8 cellular contexts compared by ENCODE assay signal in genomic region chrX:12975670-12975965, GRCh38. TPM values are rescaled to one million over a fixed set of nuclear protein-coding genes. Genes with fewer than 3 reads are reported as not detected.
DNase-seq lines count a peak whose midpoint lies in the region; ATAC-seq, FAIRE-seq and TF ChIP-seq lines count a peak whose summit lies in the region.

No MANE protein-coding gene starts in this region.

- H3K27me3 ChIP-seq in Panc1 (ENCODE audit: control insufficient read depth, insufficient read depth, low read length) (no peaks in the 10 kb centered on the region), esophagus squamous epithelium (peaks cover 0 to 7% (median 0%) of the 10 kb centered on the region in 4 donors), ovary (no peaks in the 10 kb centered on the region)

- POLR2A ChIA-PET in Panc1 (lab: Charles Lee) = interaction anchor here (0.7 kb wide), 1 partner anchor 229 kb away, joined by 3 read pairs; no protein-coding TSS in a partner anchor

- no peaks in the 10 kb centered on the region for H3K9me3 ChIP-seq in Panc1 (ENCODE audit: control insufficient read depth, insufficient read depth, low read depth, low read length)
- H3K9me3 ChIP-seq in esophagus squamous epithelium = no peaks in the 10 kb centered on the region
- no peaks in the 10 kb centered on the region for H3K9me3 ChIP-seq in ovary

- WGBS in esophagus squamous epithelium, 2 donors = no CpG with 5 or more reads among the region's 26 CpGs
- 17 to 29% (median 29%) methylated on average over 26 of the region's 26 CpGs for WGBS in ovary, 3 donors

- no peak for TF ChIP-seq POLR2A in esophagus squamous epithelium (IDR thresholded peaks at IDR 0.05)
- no peak for TF ChIP-seq POLR2A in ovary (IDR thresholded peaks at IDR 0.05)
- TF ChIP-seq POLR2A in H54 (IDR thresholded peaks at IDR 0.05; ENCODE audit: low read depth, low read length) = no peak

- in situ Hi-C loops in Panc1 (cut with HindIII; ENCODE audit: low pct_unique_long_range_greater_than_20kb, low sequenced_read_pairs) = no loop called here

- H3K27ac ChIP-seq in Panc1 (ENCODE audit: low read length) (peak overlapping the region; percentile 85), esophagus squamous epithelium (peak overlapping the region; percentile 91 to 96 (median 94)), ovary (peak overlapping the region; percentile 84 to 90)

- DNase-seq in GM12864 (ENCODE audit: low read depth) = no peak
- no peak for DNase-seq in Panc1 (ENCODE audit: low read depth, low spot score)
- DNase-seq in esophagus squamous epithelium (lab: John Stamatoyannopoulos, UW) = no peak
- DNase-seq in ovary = peak in 1 of 5 donors; percentile 38
- DNase-seq in frontal cortex (ENCODE audit: low spot score in 2 of 2) = no peak
- no peak for DNase-seq in NCI-H524 (lab: John Stamatoyannopoulos, UW)
- DNase-seq in H54 (ENCODE audit: insufficient read length, low spot score) = no peak

- H3K4me1 ChIP-seq in Panc1 (ENCODE audit: control insufficient read depth, insufficient read depth, low read length) (peaks cover 12% of the 10 kb centered on the region), esophagus squamous epithelium (peaks cover 0 to 15% (median 0%) of the 10 kb centered on the region in 3 donors), ovary (ENCODE audit: insufficient read depth) (peaks cover 1% of the 10 kb centered on the region)

- H3K4me3 ChIP-seq in GM12864 (ENCODE audit: low read depth, low read length) (peak overlapping the region; percentile 88), Panc1 (ENCODE audit: low read depth in 2 of 2, low read length in 2 of 2) (peak overlapping the region; percentile 68 to 80), esophagus squamous epithelium (peak overlapping the region; percentile 62 to 74 (median 69)), ovary (peak overlapping the region; percentile 54)

- BruUV-seq in Panc1 (replicated peaks; lab: Mats Ljungman, UMichigan) = TSS peak; percentile 88

- no peak for TF ChIP-seq CTCF in GM12864 (IDR thresholded peaks at IDR 0.05; ENCODE audit: low read depth, low read length, missing control alignments)
- no peak for TF ChIP-seq CTCF in Panc1 (IDR thresholded peaks at IDR 0.05)
- no peak for TF ChIP-seq CTCF in esophagus squamous epithelium (IDR thresholded peaks at IDR 0.05)
- no peak for TF ChIP-seq CTCF in ovary (IDR thresholded peaks at IDR 0.05)

- FAIRE-seq in frontal cortex (lab: Jason Lieb, UNC) (no peak), H54 (lab: Jason Lieb, UNC) (no peak)

- CTCF ChIA-PET in Panc1 (lab: Charles Lee) = no interaction called here

- TF ChIP-seq EP300 in ovary (IDR thresholded peaks at IDR 0.05) = no peak

- H3K36me3 ChIP-seq in Panc1 (ENCODE audit: control insufficient read depth, insufficient read depth, low read length) (no peaks in the 10 kb centered on the region; the same call in none of the 2 replicates), esophagus squamous epithelium (no peaks in the 10 kb centered on the region), ovary (no peaks in the 10 kb centered on the region)

- intact Hi-C loops in Panc1 (cut with micrococcal nuclease; ENCODE audit: unreplicated experiment) (loop anchor here (10.0 kb wide), 2 partner anchors 99 to 509 kb away; no protein-coding TSS in a partner anchor), esophagus squamous epithelium (cut with DNase I) (no loop called here), ovary (cut with DNase I) (loop anchor here in 2 of 4 donors (10.0 kb wide), 3 partner anchors 119 to 509 kb away; no protein-coding TSS in a partner anchor)

- ATAC-seq in Panc1 (no peak), HG03139 (IDR thresholded peaks at IDR 0.05; ENCODE audit: unreplicated experiment) (no peak)

RNA-seq across cellular contexts. Expression of gene TMSB4X, which starts 0.7 kb away (rescaled TPM):
- 2,928 TPM for total RNA-seq in Panc1 (2021; ENCODE audit: unreplicated experiment)
- 5,442 TPM for polyA plus RNA-seq in Panc1 (2012; ENCODE audit: insufficient read length)
- 1,000 to 10,000 TPM in 2 of 4 donors, 100 to 1,000 TPM in 2; 435 to 1,751 (median 1,260) TPM for total RNA-seq in esophagus squamous epithelium
- total RNA-seq in ovary = 1,000 to 10,000 TPM; 1,993 to 2,559 (median 2,105) TPM
- 1,000 to 10,000 TPM; 3,725 to 5,006 TPM for polyA plus RNA-seq in ovary
- 5,673 TPM for total RNA-seq in frontal cortex
